Comparison of ENCODE assay signal across 1 cellular context in the genomic region with DNA sequence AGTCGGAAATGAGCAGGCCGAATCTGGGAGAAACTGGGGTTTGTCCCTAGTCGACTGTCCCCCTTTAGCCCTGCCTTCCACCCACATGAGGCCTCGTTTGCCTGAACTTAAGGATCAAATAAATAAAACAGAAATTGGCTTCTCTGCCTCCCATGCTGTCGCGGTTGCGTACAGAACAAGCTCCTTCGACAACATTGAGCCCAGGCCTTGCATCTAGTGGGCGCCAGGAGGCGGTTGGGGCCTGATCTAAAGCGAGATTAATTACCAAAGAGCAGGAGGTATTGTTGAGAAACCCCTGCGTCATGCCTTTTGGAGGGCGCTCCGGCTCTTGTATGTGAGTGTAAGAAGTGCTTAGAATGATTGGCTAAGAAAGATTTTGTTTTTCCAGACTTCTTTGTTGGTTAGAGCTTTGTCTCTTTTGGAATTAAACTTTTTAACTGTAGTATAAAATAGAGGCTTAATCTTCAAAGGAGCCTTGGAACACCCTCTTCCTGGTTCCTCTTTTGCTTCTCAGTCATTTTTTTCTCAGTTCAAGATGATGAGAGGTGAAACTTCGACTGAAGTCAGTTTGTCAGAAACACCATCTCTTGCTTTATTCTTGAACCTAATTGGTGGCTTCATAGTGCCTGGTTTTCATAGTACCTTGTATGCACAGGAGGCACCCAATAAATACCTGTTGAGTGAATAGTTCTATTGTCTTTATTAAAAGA.
TF ChIP-seq lines count a peak whose summit lies in the region.

No MANE protein-coding gene starts in this region.

TF ChIP-seq in HepG2, 621 proteins besides CTCF, POLR2A, EP300 and RAD21 (continued from another document):
- TF ChIP-seq, protein P1, sequence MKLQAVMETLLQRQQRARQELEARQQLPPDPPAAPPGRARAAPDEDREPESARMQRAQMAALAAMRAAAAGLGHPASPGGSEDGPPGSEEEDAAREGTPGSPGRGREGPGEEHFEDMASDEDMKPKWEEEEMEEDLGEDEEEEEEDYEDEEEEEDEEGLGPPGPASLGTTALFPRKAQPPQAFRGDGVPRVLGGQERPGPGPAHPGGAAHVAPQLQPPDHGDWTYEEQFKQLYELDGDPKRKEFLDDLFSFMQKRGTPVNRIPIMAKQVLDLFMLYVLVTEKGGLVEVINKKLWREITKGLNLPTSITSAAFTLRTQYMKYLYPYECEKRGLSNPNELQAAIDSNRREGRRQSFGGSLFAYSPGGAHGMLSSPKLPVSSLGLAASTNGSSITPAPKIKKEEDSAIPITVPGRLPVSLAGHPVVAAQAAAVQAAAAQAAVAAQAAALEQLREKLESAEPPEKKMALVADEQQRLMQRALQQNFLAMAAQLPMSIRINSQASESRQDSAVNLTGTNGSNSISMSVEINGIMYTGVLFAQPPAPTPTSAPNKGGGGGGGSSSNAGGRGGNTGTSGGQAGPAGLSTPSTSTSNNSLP (IDR thresholded peaks at IDR 0.05; ENCODE audit: low read depth, low read length), result peak; percentile 69
- TF ChIP-seq RFX1 (IDR thresholded peaks at IDR 0.05) (no peak), ZBTB1 (CRISPR knock-in tag; IDR thresholded peaks at IDR 0.05; ENCODE audit: borderline replicate concordance) (no peak), SIN3B (IDR thresholded peaks at IDR 0.05; ENCODE audit: low read length) (no peak), ZNF615 (CRISPR knock-in tag; IDR thresholded peaks at IDR 0.05; ENCODE audit: borderline replicate concordance) (no peak), ZNF557 (CRISPR knock-in tag; IDR thresholded peaks at IDR 0.05) (0 out of 2 replicates have a peak, but pooled peaks have one; percentile 2), JUN (CRISPR knock-in tag; IDR thresholded peaks at IDR 0.05) (0 out of 2 replicates have a peak, but pooled peaks have one; percentile 4), REL (CRISPR knock-in tag; conservative IDR thresholded peaks at IDR 0.05) (no peak), ZSCAN22 (CRISPR knock-in tag; IDR thresholded peaks at IDR 0.05) (no peak), SOX6 (IDR thresholded peaks at IDR 0.05) (no peak), SOX6 (CRISPR knock-in tag; IDR thresholded peaks at IDR 0.05) (no peak), TOE1 (CRISPR knock-in tag; IDR thresholded peaks at IDR 0.05) (no peak), SMAD3 (CRISPR knock-in tag; IDR thresholded peaks at IDR 0.05) (no peak), BRD4 (CRISPR knock-in tag; IDR thresholded peaks at IDR 0.05) (no peak), SAFB2 (CRISPR knock-in tag; IDR thresholded peaks at IDR 0.05; ENCODE audit: borderline replicate concordance, low read depth) (no peak), SUZ12 (IDR thresholded peaks at IDR 0.05; ENCODE audit: low read depth, low read length) (no peak), PHF20 (CRISPR knock-in tag; IDR thresholded peaks at IDR 0.05) (no peak), ZNF124 (CRISPR knock-in tag; IDR thresholded peaks at IDR 0.05) (no peak), TCF7L2 (IDR thresholded peaks at IDR 0.05; ENCODE audit: low read depth, low read length) (no peak), ESRRA (CRISPR knock-in tag; IDR thresholded peaks at IDR 0.05; ENCODE audit: low read depth) (no peak), YEATS4 (CRISPR knock-in tag; IDR thresholded peaks at IDR 0.05; ENCODE audit: borderline replicate concordance) (no peak), ZNF564 (CRISPR knock-in tag; IDR thresholded peaks at IDR 0.05) (no peak), TGIF2 (CRISPR knock-in tag; IDR thresholded peaks at IDR 0.05) (peak; percentile 46; the same call in 1 of the 2 replicates), ZNF30 (CRISPR knock-in tag; IDR thresholded peaks at IDR 0.05) (no peak), SIN3A (IDR thresholded peaks at IDR 0.05; ENCODE audit: borderline replicate concordance, low read depth, low read length) (peak; percentile 85; the same call in 1 of the 2 replicates), ZNF598 (CRISPR knock-in tag; IDR thresholded peaks at IDR 0.05; ENCODE audit: borderline replicate concordance) (0 out of 2 replicates have a peak, but pooled peaks have one; percentile 1), IRX3 (CRISPR knock-in tag; IDR thresholded peaks at IDR 0.05; ENCODE audit: borderline replicate concordance, low read depth) (0 out of 2 replicates have a peak, but pooled peaks have one; percentile 51), SNAPC2 (CRISPR knock-in tag; IDR thresholded peaks at IDR 0.05) (0 out of 2 replicates have a peak, but pooled peaks have one; percentile 17), ZNF589 (CRISPR knock-in tag; conservative IDR thresholded peaks at IDR 0.05) (no peak), SMYD3 (CRISPR knock-in tag; IDR thresholded peaks at IDR 0.05) (0 out of 2 replicates have a peak, but pooled peaks have one; percentile 48), ZNF329 (CRISPR knock-in tag; IDR thresholded peaks at IDR 0.05; ENCODE audit: low read depth) (no peak), ZFX (CRISPR knock-in tag; IDR thresholded peaks at IDR 0.05; ENCODE audit: low read depth) (peak; percentile 59; the same call in 1 of the 2 replicates), KDM1A (CRISPR knock-in tag; IDR thresholded peaks at IDR 0.05) (no peak), TP53 (CRISPR knock-in tag; conservative IDR thresholded peaks at IDR 0.05) (no peak), ZNF260 (CRISPR knock-in tag; IDR thresholded peaks at IDR 0.05; ENCODE audit: borderline replicate concordance, low read depth) (0 out of 2 replicates have a peak, but pooled peaks have one; percentile 2), ZNF788 (CRISPR knock-in tag; IDR thresholded peaks at IDR 0.05; ENCODE audit: borderline replicate concordance) (no peak; the same call in 1 of the 2 replicates), TRIM24 (CRISPR knock-in tag; IDR thresholded peaks at IDR 0.05) (no peak), ZNF839 (CRISPR knock-in tag; IDR thresholded peaks at IDR 0.05; ENCODE audit: borderline replicate concordance) (0 out of 2 replicates have a peak, but pooled peaks have one; percentile 0), EHMT2 (IDR thresholded peaks at IDR 0.05; ENCODE audit: borderline replicate concordance, low read depth, low read length) (no peak), ZNF552 (CRISPR knock-in tag; IDR thresholded peaks at IDR 0.05; ENCODE audit: borderline replicate concordance) (no peak), MIER3 (CRISPR knock-in tag; IDR thresholded peaks at IDR 0.05; ENCODE audit: borderline replicate concordance) (no peak), ZNF782 (CRISPR knock-in tag; IDR thresholded peaks at IDR 0.05; ENCODE audit: borderline replicate concordance) (no peak), NFE2L2 (IDR thresholded peaks at IDR 0.05; ENCODE audit: low read length) (peak; percentile 27; the same call in 1 of the 2 replicates)
- TF ChIP-seq, protein P2, sequence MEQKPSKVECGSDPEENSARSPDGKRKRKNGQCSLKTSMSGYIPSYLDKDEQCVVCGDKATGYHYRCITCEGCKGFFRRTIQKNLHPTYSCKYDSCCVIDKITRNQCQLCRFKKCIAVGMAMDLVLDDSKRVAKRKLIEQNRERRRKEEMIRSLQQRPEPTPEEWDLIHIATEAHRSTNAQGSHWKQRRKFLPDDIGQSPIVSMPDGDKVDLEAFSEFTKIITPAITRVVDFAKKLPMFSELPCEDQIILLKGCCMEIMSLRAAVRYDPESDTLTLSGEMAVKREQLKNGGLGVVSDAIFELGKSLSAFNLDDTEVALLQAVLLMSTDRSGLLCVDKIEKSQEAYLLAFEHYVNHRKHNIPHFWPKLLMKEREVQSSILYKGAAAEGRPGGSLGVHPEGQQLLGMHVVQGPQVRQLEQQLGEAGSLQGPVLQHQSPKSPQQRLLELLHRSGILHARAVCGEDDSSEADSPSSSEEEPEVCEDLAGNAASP (CRISPR knock-in tag; IDR thresholded peaks at IDR 0.05; ENCODE audit: borderline replicate concordance), result no peak
- TF ChIP-seq, protein P3, sequence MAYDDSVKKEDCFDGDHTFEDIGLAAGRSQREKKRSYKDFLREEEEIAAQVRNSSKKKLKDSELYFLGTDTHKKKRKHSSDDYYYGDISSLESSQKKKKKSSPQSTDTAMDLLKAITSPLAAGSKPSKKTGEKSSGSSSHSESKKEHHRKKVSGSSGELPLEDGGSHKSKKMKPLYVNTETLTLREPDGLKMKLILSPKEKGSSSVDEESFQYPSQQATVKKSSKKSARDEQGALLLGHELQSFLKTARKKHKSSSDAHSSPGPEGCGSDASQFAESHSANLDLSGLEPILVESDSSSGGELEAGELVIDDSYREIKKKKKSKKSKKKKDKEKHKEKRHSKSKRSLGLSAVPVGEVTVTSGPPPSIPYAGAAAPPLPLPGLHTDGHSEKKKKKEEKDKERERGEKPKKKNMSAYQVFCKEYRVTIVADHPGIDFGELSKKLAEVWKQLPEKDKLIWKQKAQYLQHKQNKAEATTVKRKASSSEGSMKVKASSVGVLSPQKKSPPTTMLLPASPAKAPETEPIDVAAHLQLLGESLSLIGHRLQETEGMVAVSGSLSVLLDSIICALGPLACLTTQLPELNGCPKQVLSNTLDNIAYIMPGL (CRISPR knock-in tag; IDR thresholded peaks at IDR 0.05; ENCODE audit: borderline replicate concordance in 1 of 2, low read depth in 1 of 2), result 0 out of 4 replicates have a peak, but pooled peaks of 1 of the 2 experiments have one; percentile 3
- TF ChIP-seq, protein P4, sequence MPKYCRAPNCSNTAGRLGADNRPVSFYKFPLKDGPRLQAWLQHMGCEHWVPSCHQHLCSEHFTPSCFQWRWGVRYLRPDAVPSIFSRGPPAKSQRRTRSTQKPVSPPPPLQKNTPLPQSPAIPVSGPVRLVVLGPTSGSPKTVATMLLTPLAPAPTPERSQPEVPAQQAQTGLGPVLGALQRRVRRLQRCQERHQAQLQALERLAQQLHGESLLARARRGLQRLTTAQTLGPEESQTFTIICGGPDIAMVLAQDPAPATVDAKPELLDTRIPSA (CRISPR knock-in tag; IDR thresholded peaks at IDR 0.05; ENCODE audit: borderline replicate concordance), result no peak
- TF ChIP-seq, protein P5, sequence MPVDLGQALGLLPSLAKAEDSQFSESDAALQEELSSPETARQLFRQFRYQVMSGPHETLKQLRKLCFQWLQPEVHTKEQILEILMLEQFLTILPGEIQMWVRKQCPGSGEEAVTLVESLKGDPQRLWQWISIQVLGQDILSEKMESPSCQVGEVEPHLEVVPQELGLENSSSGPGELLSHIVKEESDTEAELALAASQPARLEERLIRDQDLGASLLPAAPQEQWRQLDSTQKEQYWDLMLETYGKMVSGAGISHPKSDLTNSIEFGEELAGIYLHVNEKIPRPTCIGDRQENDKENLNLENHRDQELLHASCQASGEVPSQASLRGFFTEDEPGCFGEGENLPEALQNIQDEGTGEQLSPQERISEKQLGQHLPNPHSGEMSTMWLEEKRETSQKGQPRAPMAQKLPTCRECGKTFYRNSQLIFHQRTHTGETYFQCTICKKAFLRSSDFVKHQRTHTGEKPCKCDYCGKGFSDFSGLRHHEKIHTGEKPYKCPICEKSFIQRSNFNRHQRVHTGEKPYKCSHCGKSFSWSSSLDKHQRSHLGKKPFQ (CRISPR knock-in tag; IDR thresholded peaks at IDR 0.05; ENCODE audit: insufficient replicate concordance), result no peak
- TF ChIP-seq, protein P6, sequence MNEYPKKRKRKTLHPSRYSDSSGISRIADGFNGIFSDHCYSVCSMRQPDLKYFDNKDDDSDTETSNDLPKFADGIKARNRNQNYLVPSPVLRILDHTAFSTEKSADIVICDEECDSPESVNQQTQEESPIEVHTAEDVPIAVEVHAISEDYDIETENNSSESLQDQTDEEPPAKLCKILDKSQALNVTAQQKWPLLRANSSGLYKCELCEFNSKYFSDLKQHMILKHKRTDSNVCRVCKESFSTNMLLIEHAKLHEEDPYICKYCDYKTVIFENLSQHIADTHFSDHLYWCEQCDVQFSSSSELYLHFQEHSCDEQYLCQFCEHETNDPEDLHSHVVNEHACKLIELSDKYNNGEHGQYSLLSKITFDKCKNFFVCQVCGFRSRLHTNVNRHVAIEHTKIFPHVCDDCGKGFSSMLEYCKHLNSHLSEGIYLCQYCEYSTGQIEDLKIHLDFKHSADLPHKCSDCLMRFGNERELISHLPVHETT (CRISPR knock-in tag; conservative IDR thresholded peaks at IDR 0.05), result no peak
- TF ChIP-seq, protein P7, sequence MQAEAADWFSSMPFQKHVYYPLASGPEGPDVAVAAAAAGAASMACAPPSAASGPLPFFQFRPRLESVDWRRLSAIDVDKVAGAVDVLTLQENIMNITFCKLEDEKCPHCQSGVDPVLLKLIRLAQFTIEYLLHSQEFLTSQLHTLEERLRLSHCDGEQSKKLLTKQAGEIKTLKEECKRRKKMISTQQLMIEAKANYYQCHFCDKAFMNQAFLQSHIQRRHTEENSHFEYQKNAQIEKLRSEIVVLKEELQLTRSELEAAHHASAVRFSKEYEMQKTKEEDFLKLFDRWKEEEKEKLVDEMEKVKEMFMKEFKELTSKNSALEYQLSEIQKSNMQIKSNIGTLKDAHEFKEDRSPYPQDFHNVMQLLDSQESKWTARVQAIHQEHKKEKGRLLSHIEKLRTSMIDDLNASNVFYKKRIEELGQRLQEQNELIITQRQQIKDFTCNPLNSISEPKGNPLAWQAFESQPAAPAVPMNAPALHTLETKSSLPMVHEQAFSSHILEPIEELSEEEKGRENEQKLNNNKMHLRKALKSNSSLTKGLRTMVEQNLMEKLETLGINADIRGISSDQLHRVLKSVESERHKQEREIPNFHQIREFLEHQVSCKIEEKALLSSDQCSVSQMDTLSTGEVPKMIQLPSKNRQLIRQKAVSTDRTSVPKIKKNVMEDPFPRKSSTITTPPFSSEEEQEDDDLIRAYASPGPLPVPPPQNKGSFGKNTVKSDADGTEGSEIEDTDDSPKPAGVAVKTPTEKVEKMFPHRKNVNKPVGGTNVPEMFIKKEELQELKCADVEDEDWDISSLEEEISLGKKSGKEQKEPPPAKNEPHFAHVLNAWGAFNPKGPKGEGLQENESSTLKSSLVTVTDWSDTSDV (CRISPR knock-in tag; IDR thresholded peaks at IDR 0.05), result no peak
- TF ChIP-seq, protein P8, sequence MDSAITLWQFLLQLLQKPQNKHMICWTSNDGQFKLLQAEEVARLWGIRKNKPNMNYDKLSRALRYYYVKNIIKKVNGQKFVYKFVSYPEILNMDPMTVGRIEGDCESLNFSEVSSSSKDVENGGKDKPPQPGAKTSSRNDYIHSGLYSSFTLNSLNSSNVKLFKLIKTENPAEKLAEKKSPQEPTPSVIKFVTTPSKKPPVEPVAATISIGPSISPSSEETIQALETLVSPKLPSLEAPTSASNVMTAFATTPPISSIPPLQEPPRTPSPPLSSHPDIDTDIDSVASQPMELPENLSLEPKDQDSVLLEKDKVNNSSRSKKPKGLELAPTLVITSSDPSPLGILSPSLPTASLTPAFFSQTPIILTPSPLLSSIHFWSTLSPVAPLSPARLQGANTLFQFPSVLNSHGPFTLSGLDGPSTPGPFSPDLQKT (CRISPR knock-in tag; IDR thresholded peaks at IDR 0.05; ENCODE audit: borderline replicate concordance), result no peak
- TF ChIP-seq, protein P9, sequence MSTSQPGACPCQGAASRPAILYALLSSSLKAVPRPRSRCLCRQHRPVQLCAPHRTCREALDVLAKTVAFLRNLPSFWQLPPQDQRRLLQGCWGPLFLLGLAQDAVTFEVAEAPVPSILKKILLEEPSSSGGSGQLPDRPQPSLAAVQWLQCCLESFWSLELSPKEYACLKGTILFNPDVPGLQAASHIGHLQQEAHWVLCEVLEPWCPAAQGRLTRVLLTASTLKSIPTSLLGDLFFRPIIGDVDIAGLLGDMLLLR (CRISPR knock-in tag; IDR thresholded peaks at IDR 0.05), result no peak
